ENCODE assay signal across 27 cellular contexts in genomic region chr6:28089054-28089453, GRCh38. TPM values are rescaled to one million over a fixed set of nuclear protein-coding genes. Genes with fewer than 3 reads are reported as not detected.
A peak's percentile ranks its signal among the peaks of the same experiment; 100 is the strongest.
DNase-seq lines count a peak whose midpoint lies in the region; ATAC-seq, FAIRE-seq and TF ChIP-seq lines count a peak whose summit lies in the region.
"Had no signal": no experiment of that assay in that cellular context is flagged by ENCODE, and none has a peak within 500 bp of the region (broad histone marks: within the 10 kb centered on the region; RNA-seq: fewer than 3 reads in every experiment).

No MANE protein-coding gene starts in this region.

- H3K36me3 ChIP-seq in BLaER1 (peaks cover 50% of the 10 kb centered on the region), K562 (ENCODE audit: control insufficient read depth, insufficient read depth, low read length) (peaks cover 14% of the 10 kb centered on the region), trophoblast cell (ENCODE audit: control insufficient read depth in 1 of 2, insufficient read depth in 2 of 2, low read length in 2 of 2) (peaks cover 20 to 27% of the 10 kb centered on the region in 2 experiments)
- H3K36me3 ChIP-seq: BE2C had no signal

- TF ChIP-seq POLR2A in K562 (conservative IDR thresholded peaks at IDR 0.05) = no peak

- H3K18ac ChIP-seq in trophoblast cell (ENCODE audit: low read length) = no peak overlapping the region

- H3K14ac ChIP-seq in trophoblast cell (ENCODE audit: low read length) = no peak overlapping the region

- H3K4me2 ChIP-seq in BLaER1 (no peak overlapping the region), K562 (ENCODE audit: insufficient read depth, low read length) (no peak overlapping the region), trophoblast cell (ENCODE audit: low read length) (no peak overlapping the region)
- H3K4me2 ChIP-seq: A549 had no signal

- in situ Hi-C loops in Caki2 (cut with HindIII; ENCODE audit: low pct_unique_long_range_greater_than_20kb, low sequenced_read_pairs) (no loop called here), K562 (cut with MboI) (no loop called here)

- no peaks in the 10 kb centered on the region for H3K9me3 Mint-ChIP-seq in endothelial cell (ENCODE audit: unreplicated experiment)

- WGBS in K562 (ENCODE audit: insufficient coverage, low coverage, missing lambda C conversion rate) = 43% methylated on average over 5 of the region's 5 CpGs
- no CpG with 5 or more reads among the region's 5 CpGs for WGBS in trophoblast cell (ENCODE audit: extremely low coverage, insufficient coverage, insufficient read length)

- H3K79me2 ChIP-seq in K562 (ENCODE audit: control insufficient read depth, insufficient read depth, low read length) (no peaks in the 10 kb centered on the region), trophoblast cell (ENCODE audit: control insufficient read depth, insufficient read depth, low read length, poor library complexity) (no peaks in the 10 kb centered on the region)

- FAIRE-seq in K562 (lab: Jason Lieb, UNC) = no peak
- FAIRE-seq: A549, D721Med, GM12891, GM18507, H1 had no signal

- CTCF ChIA-PET in K562 (lab: Yijun Ruan, JAX; ENCODE audit: low intra/inter-chr PET ratio) = no interaction called here

- peaks cover 7% of the 10 kb centered on the region for H3K4me1 ChIP-seq in BLaER1
- peaks cover 0 to 5% of the 10 kb centered on the region in 2 experiments; a peak in 1 of 5 replicates for H3K4me1 ChIP-seq in K562 (replicated peaks in 1 of 2; ENCODE audit: control insufficient read depth in 2 of 2, insufficient read depth in 2 of 2, low read length in 2 of 2)
- no peaks in the 10 kb centered on the region for H3K4me1 ChIP-seq in trophoblast cell (ENCODE audit: control insufficient read depth in 1 of 2, insufficient read depth in 2 of 2, low read length in 2 of 2)
- H3K4me1 ChIP-seq: A549, BE2C had no signal

- H3K4me3 Mint-ChIP-seq in endothelial cell (ENCODE audit: unreplicated experiment) = peak overlapping the region; percentile 27
- H3K4me3 Mint-ChIP-seq: CD4-positive, alpha-beta memory T cell; HFFc6 had no signal

- no peaks in the 10 kb centered on the region for H3K79me1 ChIP-seq in trophoblast cell (ENCODE audit: low read length)

- ATAC-seq in K562 = no peak
- ATAC-seq: A549, HCT116 had no signal

- H3K23ac ChIP-seq in trophoblast cell (ENCODE audit: low read length) = no peak overlapping the region

- H3K9ac ChIP-seq in BLaER1 = no peak overlapping the region
- no peak overlapping the region for H3K9ac ChIP-seq in K562 (ENCODE audit: insufficient read depth in 1 of 2, low read depth in 2 of 2, low read length in 2 of 2)
- no peak overlapping the region for H3K9ac ChIP-seq in trophoblast cell (ENCODE audit: low read length)
- H3K9ac ChIP-seq: GM23248 had no signal

- BruUV-seq in K562 (replicated peaks; lab: Mats Ljungman, UMichigan) = no TSS peak

- no peak overlapping the region for H3K4ac ChIP-seq in trophoblast cell (ENCODE audit: low read depth, low read length)

- intact Hi-C loops in K562 (cut with micrococcal nuclease) = no loop called here

- POLR2A ChIA-PET in K562 (lab: Yijun Ruan, JAX) = interaction anchor here (0.7 to 1.2 kb wide), 3 partner anchors 9 to 364 kb away, joined by 3 to 5 read pairs (median 4); partner anchors contain the start of gene ZNF165

- H2BK120ac ChIP-seq in trophoblast cell (ENCODE audit: insufficient read depth, low read length, poor library complexity) = no peak overlapping the region

- H4K12ac ChIP-seq in trophoblast cell (ENCODE audit: low read depth, low read length) = no peak overlapping the region

- no peak overlapping the region for H2BK5ac ChIP-seq in trophoblast cell (ENCODE audit: low read depth, low read length, poor library complexity)

- H2AK5ac ChIP-seq in trophoblast cell (ENCODE audit: low read length) = no peak overlapping the region

- no peaks in the 10 kb centered on the region for H4K20me1 ChIP-seq in BLaER1
- no peaks in the 10 kb centered on the region for H4K20me1 ChIP-seq in K562 (replicated peaks; ENCODE audit: control insufficient read depth, insufficient read depth, low read length)

- H4K8ac ChIP-seq in trophoblast cell (ENCODE audit: low read depth, low read length) = no peak overlapping the region

- DNase-seq in Caki2 (ENCODE audit: low read depth) (peak; percentile 28), K562 (ENCODE audit: extremely low read depth in 1 of 4, low spot score in 3 of 4) (no peak), endothelial cell (ENCODE audit: low spot score) (no peak), trophoblast cell (no peak), HCEC 1CT (no peak), activated gamma-delta T cell treated with Interleukin-2 at 50 U/mL for 16 hours (no peak)
- DNase-seq: 8988T; ACHN; AML-193; BE2C; C1 segment of cervical spinal cord; CD4-positive, alpha-beta memory T cell; COR-L47; DMS 273 treated with DMSO at 0.1 percent for 48 hours; DMS79; EL; GDM1; GM23248; H7; HFFc6 had no signal

- H2AFZ ChIP-seq in K562 (ENCODE audit: low read depth, low read length) (no peak overlapping the region), trophoblast cell (ENCODE audit: insufficient read depth, low read length, poor library complexity) (no peak overlapping the region)
- H2AFZ ChIP-seq: GM23248 had no signal

- H3K36me3 Mint-ChIP-seq in endothelial cell (ENCODE audit: low read depth, unreplicated experiment) = peaks cover 36% of the 10 kb centered on the region

- H3K27ac ChIP-seq in BLaER1 (no peak overlapping the region), K562 (ENCODE audit: extremely low read depth, low read depth, low read length) (no peak overlapping the region), trophoblast cell (ENCODE audit: low read depth, low read length) (no peak overlapping the region)
- H3K27ac ChIP-seq: A549, GM23248 had no signal

- H3K4me3 ChIP-seq in BLaER1 = peak overlapping the region; percentile 3; the same call in 1 of the 2 replicates
- no peak overlapping the region for H3K4me3 ChIP-seq in K562
- H3K4me3 ChIP-seq in trophoblast cell (ENCODE audit: low read depth, low read length) = no peak overlapping the region
- H3K4me3 ChIP-seq: A549, GM23248 had no signal

- H4K91ac ChIP-seq in trophoblast cell (ENCODE audit: low read depth, low read length) = no peak overlapping the region

- peaks cover 6% of the 10 kb centered on the region for H3K27me3 ChIP-seq in BLaER1
- H3K27me3 ChIP-seq in K562 (ENCODE audit: control insufficient read depth in 2 of 2, insufficient read depth in 2 of 2, low read length in 2 of 2) = no peaks in the 10 kb centered on the region
- no peaks in the 10 kb centered on the region for H3K27me3 ChIP-seq in trophoblast cell (ENCODE audit: insufficient read depth, low read length)
- H3K27me3 ChIP-seq: BE2C had no signal

- H3K9me1 ChIP-seq in K562 (ENCODE audit: control insufficient read depth, insufficient read depth, low read length) = no peaks in the 10 kb centered on the region

- no peak overlapping the region for H3K27ac Mint-ChIP-seq in endothelial cell (ENCODE audit: unreplicated experiment)
- H3K27ac Mint-ChIP-seq: CD4-positive, alpha-beta memory T cell; HFFc6 had no signal

- no peak for TF ChIP-seq CTCF in K562 (IDR thresholded peaks at IDR 0.05 in 2 of 3, conservative IDR thresholded peaks at IDR 0.05 in 1 of 3; ENCODE audit: insufficient read depth in 2 of 3, low read depth in 1 of 3, low read length in 3 of 3)
- no peak for TF ChIP-seq CTCF in endothelial cell (IDR thresholded peaks at IDR 0.05; ENCODE audit: unreplicated experiment)

- H3K9me3 ChIP-seq in BLaER1 = peaks cover 50% of the 10 kb centered on the region
- peaks cover 11% of the 10 kb centered on the region for H3K9me3 ChIP-seq in K562 (replicated peaks; ENCODE audit: control insufficient read depth, insufficient read depth, low read depth, low read length)
- H3K9me3 ChIP-seq in trophoblast cell (ENCODE audit: insufficient read depth, low read depth, low read length) = peaks cover 6% of the 10 kb centered on the region
- H3K9me3 ChIP-seq: BE2C had no signal

- TF ChIP-seq RAD21 in K562 (CRISPR knock-in tag; conservative IDR thresholded peaks at IDR 0.05 in 1 of 2, IDR thresholded peaks at IDR 0.05 in 1 of 2) = no peak

- no peaks in the 10 kb centered on the region for H3K4me1 Mint-ChIP-seq in endothelial cell (ENCODE audit: unreplicated experiment)

- no peak overlapping the region for H2BK12ac ChIP-seq in trophoblast cell (ENCODE audit: low read length)

- H3K27me3 Mint-ChIP-seq in endothelial cell (ENCODE audit: unreplicated experiment) = peaks cover 4% of the 10 kb centered on the region

- no peak for TF ChIP-seq EP300 in K562 (IDR thresholded peaks at IDR 0.05; ENCODE audit: low read length)

RNA-seq across cellular contexts. Expression of gene ZNF165, which starts 8.7 kb away (rescaled TPM):
- total RNA-seq in Caki2 (2014; rRNA removed; shearing (Covaris generic); ENCODE audit: low replicate concordance) = 2.1 and 2.4 TPM in 2 replicates
- total RNA-seq in K562 (2011; cell fraction: chromatin; rRNA removed; ENCODE audit: low replicate concordance) = 1.3 and 1.5 TPM in 2 replicates
- 1.2 and 1.5 TPM in 2 replicates for total RNA-seq in K562 (2011; cell fraction: nucleolus; rRNA removed)
- total RNA-seq in K562 (2011; cell fraction: nucleoplasm; rRNA removed) = 1.8 and 2.4 TPM in 2 replicates
- total RNA-seq in K562 (2014; rRNA removed) (1.2 and 1.5 TPM in 2 replicates), K562 (2014; rRNA removed; fragmentation: Illumina TruSeq; extraction: Trizol) (1.7 and 2.1 TPM in 2 replicates), K562 (2015; rRNA removed; fragmentation: Illumina TruSeq; extraction: Trizol) (2.1 and 2.3 TPM in 2 replicates), K562 (2021) (1.1 and 1.2 TPM in 2 replicates), endothelial cell (ENCODE audit: unreplicated experiment) (1.4 TPM)
- polyA plus RNA-seq in K562 (2011; rRNA removed) (1.0 and 1.2 TPM in 2 replicates), K562 (2014; fragmentation: Illumina TruSeq; extraction: Trizol) (1.0 and 1.3 TPM in 2 replicates), K562 (2014; fragmentation: Nextera tagmentation; extraction: Ambion mirVana) (1 to 10 TPM; 2.5 to 3.6 TPM), K562 (2014; rRNA removed) (0.82 and 1.2 TPM in 2 replicates)
- polyA plus RNA-seq in K562 (2011; cell fraction: cytosol; rRNA removed) = 0.36 and 0.41 TPM in 2 replicates
- 1.1 and 1.9 TPM in 2 replicates for polyA plus RNA-seq in K562 (2011; cell fraction: nucleus; rRNA removed)
- polyA plus RNA-seq in K562 (2012) = 0.99 and 1.8 TPM in 2 replicates
- 1.3 and 2.2 TPM in 2 replicates for polyA minus RNA-seq in K562 (2011; rRNA and poly(A)+ RNA removed)
- polyA minus RNA-seq in K562 (2011; cell fraction: cytosol; rRNA and poly(A)+ RNA removed) = not detected in 2 replicates
- 1.2 and 3.4 TPM in 2 replicates for polyA minus RNA-seq in K562 (2011; cell fraction: nucleus; rRNA and poly(A)+ RNA removed)
- 11.3 and 11.9 TPM in 2 replicates for polyA plus RNA-seq in trophoblast cell (2013)

RNA-seq across cellular contexts. Expression of gene ZSCAN16, which starts 35.4 kb away (rescaled TPM):
- 0.88 and 4.8 TPM in 2 replicates for total RNA-seq in Caki2 (2014; rRNA removed; shearing (Covaris generic); ENCODE audit: low replicate concordance)
- not detected in 2 replicates for total RNA-seq in K562 (2011; cell fraction: chromatin; rRNA removed; ENCODE audit: low replicate concordance)
- not detected in 2 replicates for total RNA-seq in K562 (2011; cell fraction: nucleolus; rRNA removed)
- total RNA-seq in K562 (2011; cell fraction: nucleoplasm; rRNA removed) = not detected in 2 replicates
- total RNA-seq in K562 (2014; rRNA removed) (not detected in 2 replicates), K562 (2014; rRNA removed; fragmentation: Illumina TruSeq; extraction: Trizol) (not detected in 2 replicates), K562 (2015; rRNA removed; fragmentation: Illumina TruSeq; extraction: Trizol) (not detected in 2 replicates), K562 (2021) (not detected in 2 replicates), endothelial cell (ENCODE audit: unreplicated experiment) (6.5 TPM)
- polyA plus RNA-seq in K562 (2011; rRNA removed) (0.20 TPM in 1 of 2 replicates, not detected in the other), K562 (2014; fragmentation: Illumina TruSeq; extraction: Trizol) (not detected in 2 replicates), K562 (2014; fragmentation: Nextera tagmentation; extraction: Ambion mirVana) (under 1 TPM in 1 of 2 experiments, not detected in 1; 0.08 TPM), K562 (2014; rRNA removed) (not detected in 2 replicates)
- 0.04 TPM in 1 of 2 replicates, not detected in the other for polyA plus RNA-seq in K562 (2011; cell fraction: cytosol; rRNA removed)
- polyA plus RNA-seq in K562 (2011; cell fraction: nucleus; rRNA removed) = 0.22 TPM in 1 of 2 replicates, not detected in the other
- 0.09 TPM in 1 of 2 replicates, not detected in the other for polyA plus RNA-seq in K562 (2012)
- 0.33 TPM in 1 of 2 replicates, not detected in the other for polyA minus RNA-seq in K562 (2011; rRNA and poly(A)+ RNA removed)
- not detected in 2 replicates for polyA minus RNA-seq in K562 (2011; cell fraction: cytosol; rRNA and poly(A)+ RNA removed)
- polyA minus RNA-seq in K562 (2011; cell fraction: nucleus; rRNA and poly(A)+ RNA removed) = 0.44 TPM in 1 of 2 replicates, not detected in the other
- polyA plus RNA-seq in trophoblast cell (2013) = 4.1 and 4.4 TPM in 2 replicates

RNA-seq across cellular contexts. Expression of gene ZKSCAN8, which starts 52.6 kb away (rescaled TPM):
- 6.9 TPM in 2 replicates for total RNA-seq in Caki2 (2014; rRNA removed; shearing (Covaris generic); ENCODE audit: low replicate concordance)
- 36.9 and 61.9 TPM in 2 replicates for total RNA-seq in K562 (2011; cell fraction: chromatin; rRNA removed; ENCODE audit: low replicate concordance)
- total RNA-seq in K562 (2011; cell fraction: nucleolus; rRNA removed) = 15.2 and 22.2 TPM in 2 replicates
- total RNA-seq in K562 (2011; cell fraction: nucleoplasm; rRNA removed) = 40.5 and 82.1 TPM in 2 replicates
- total RNA-seq in K562 (2014; rRNA removed) (12.4 and 15.4 TPM in 2 replicates), K562 (2014; rRNA removed; fragmentation: Illumina TruSeq; extraction: Trizol) (21.7 and 25.3 TPM in 2 replicates), K562 (2015; rRNA removed; fragmentation: Illumina TruSeq; extraction: Trizol) (21.4 and 21.7 TPM in 2 replicates), K562 (2021) (26.7 and 29.9 TPM in 2 replicates), endothelial cell (ENCODE audit: unreplicated experiment) (29.5 TPM)
- polyA plus RNA-seq in K562 (2011; rRNA removed) (22.1 and 40.4 TPM in 2 replicates), K562 (2014; fragmentation: Illumina TruSeq; extraction: Trizol) (35.5 and 37.7 TPM in 2 replicates), K562 (2014; fragmentation: Nextera tagmentation; extraction: Ambion mirVana) (1 to 10 TPM; 3.3 to 7.1 TPM), K562 (2014; rRNA removed) (21.8 and 24.4 TPM in 2 replicates)
- polyA plus RNA-seq in K562 (2011; cell fraction: cytosol; rRNA removed) = 7.6 and 24.2 TPM in 2 replicates
- polyA plus RNA-seq in K562 (2011; cell fraction: nucleus; rRNA removed) = 103 and 115 TPM in 2 replicates
- 15.2 and 22.1 TPM in 2 replicates for polyA plus RNA-seq in K562 (2012)
- polyA minus RNA-seq in K562 (2011; rRNA and poly(A)+ RNA removed) = 37.0 and 56.3 TPM in 2 replicates
- 24.8 and 28.7 TPM in 2 replicates for polyA minus RNA-seq in K562 (2011; cell fraction: cytosol; rRNA and poly(A)+ RNA removed)
- 22.8 and 48.3 TPM in 2 replicates for polyA minus RNA-seq in K562 (2011; cell fraction: nucleus; rRNA and poly(A)+ RNA removed)
- 12.9 and 13.1 TPM in 2 replicates for polyA plus RNA-seq in trophoblast cell (2013)
